Comparison of ENCODE assay signal across 8 cellular contexts in the genomic region with DNA sequence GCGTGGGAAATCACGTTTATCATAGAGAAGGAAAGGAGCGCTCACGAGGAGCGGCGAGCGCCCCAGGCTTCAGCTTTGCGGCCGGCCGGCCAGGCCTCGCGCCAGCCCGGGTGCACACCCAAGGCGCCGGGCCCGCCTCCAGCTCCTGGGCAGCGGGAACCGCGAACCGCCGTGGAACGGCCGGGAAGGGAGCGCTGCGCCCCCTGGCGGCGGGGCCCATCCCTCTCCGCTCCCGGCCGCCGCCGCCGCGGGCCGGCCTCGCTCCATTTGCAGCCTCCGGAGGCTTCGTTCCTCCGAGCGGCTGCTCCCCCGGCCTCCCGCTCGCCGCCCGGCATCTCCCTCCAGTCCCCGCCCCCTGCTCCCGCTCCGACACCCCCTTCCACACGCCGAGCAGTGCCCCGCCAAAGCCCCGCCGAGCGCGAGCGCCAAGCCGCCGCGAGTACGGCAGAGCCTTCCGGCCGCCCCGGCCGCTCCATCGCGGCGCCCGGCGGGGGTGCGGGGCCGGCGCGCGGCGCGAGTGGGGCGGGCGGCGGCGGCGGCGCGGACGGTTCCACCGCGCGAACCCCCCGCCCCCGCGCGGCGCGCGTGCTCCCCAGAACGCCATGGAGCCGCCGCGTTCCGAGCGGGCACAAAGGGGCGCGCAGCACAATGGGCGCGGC. TPM values are rescaled to one million over a fixed set of nuclear protein-coding genes. Genes with fewer than 3 reads are reported as not detected.
DNase-seq lines count a peak whose midpoint lies in the region; ATAC-seq and TF ChIP-seq lines count a peak whose summit lies in the region.

No MANE protein-coding gene starts in this region.

- no peaks in the 10 kb centered on the region for H3K9me3 Mint-ChIP-seq in HFFc6
- no peaks in the 10 kb centered on the region for H3K9me3 Mint-ChIP-seq in T-helper 1 cell treated with Interleukin-12 subunit alpha and Interleukin-12 subunit beta and Interleukin-4 antibody, amounts not matched to agents 30 μg/mL and 1 μg/mL, for 36 hours

- peak; percentile 25 for TF ChIP-seq POLR2A in NB4 (IDR thresholded peaks at IDR 0.05; ENCODE audit: extremely low read depth, insufficient read length)

- peaks cover 10% of the 10 kb centered on the region for H3K4me1 Mint-ChIP-seq in HFFc6 (ENCODE audit: low read depth)
- peaks cover 14% of the 10 kb centered on the region for H3K4me1 Mint-ChIP-seq in T-helper 1 cell treated with Interleukin-12 subunit alpha and Interleukin-12 subunit beta and Interleukin-4 antibody, amounts not matched to agents 30 μg/mL and 1 μg/mL, for 36 hours (ENCODE audit: low read depth)

- ATAC-seq in right cardiac atrium: peak; percentile 97
- ATAC-seq in GM18873 (IDR thresholded peaks at IDR 0.05; ENCODE audit: low FRiP score, unreplicated experiment): no peak

- H3K9me3 ChIP-seq in right cardiac atrium (ENCODE audit: control insufficient read depth, low read length): no peaks in the 10 kb centered on the region

- H3K27me3 Mint-ChIP-seq in HFFc6 (ENCODE audit: insufficient read depth): peaks cover 5% of the 10 kb centered on the region; the same call in 1 of the 2 replicates
- H3K27me3 Mint-ChIP-seq in T-helper 1 cell treated with Interleukin-12 subunit alpha and Interleukin-12 subunit beta and Interleukin-4 antibody, amounts not matched to agents 30 μg/mL and 1 μg/mL, for 36 hours (ENCODE audit: low read depth): peaks cover 20% of the 10 kb centered on the region

- H3K4me3 ChIP-seq in NB4 (ENCODE audit: low read depth, low read length): peak overlapping the region; percentile 77
- peak overlapping the region; percentile 100 for H3K4me3 ChIP-seq in right cardiac atrium (ENCODE audit: low read length)

- no peaks in the 10 kb centered on the region for H3K36me3 Mint-ChIP-seq in HFFc6 (ENCODE audit: low read depth)
- no peaks in the 10 kb centered on the region for H3K36me3 Mint-ChIP-seq in T-helper 1 cell treated with Interleukin-12 subunit alpha and Interleukin-12 subunit beta and Interleukin-4 antibody, amounts not matched to agents 30 μg/mL and 1 μg/mL, for 36 hours (ENCODE audit: low read depth)

- peaks cover 3% of the 10 kb centered on the region for H3K4me1 ChIP-seq in right cardiac atrium (ENCODE audit: control insufficient read depth, insufficient read depth, low read length)

- WGBS in right cardiac atrium: under 1% methylated on average over 104 of the region's 104 CpGs

- DNase-seq in HFFc6: peak; percentile 81
- DNase-seq in NB4 (ENCODE audit: low read depth): peak; percentile 93
- DNase-seq in right cardiac atrium: peak; percentile 90 to 96 (median 96)
- DNase-seq in putamen (ENCODE audit: low spot score): peak; percentile 86

- H3K27ac ChIP-seq in angular gyrus (ENCODE audit: low read depth, low read length) (peak overlapping the region; percentile 54), right cardiac atrium (ENCODE audit: low read length) (peak overlapping the region; percentile 39)

- H3K27me3 ChIP-seq in right cardiac atrium (ENCODE audit: control insufficient read depth, insufficient read depth): no peaks in the 10 kb centered on the region

- H3K4me3 Mint-ChIP-seq in HFFc6: peak overlapping the region; percentile 72
- H3K4me3 Mint-ChIP-seq in T-helper 1 cell treated with Interleukin-12 subunit alpha and Interleukin-12 subunit beta and Interleukin-4 antibody, amounts not matched to agents 30 μg/mL and 1 μg/mL, for 36 hours: peak overlapping the region; percentile 73

- intact Hi-C loops in right cardiac atrium (cut with DNase I): loop anchor here in 1 of 4 donors (5.0 kb wide), 1 partner anchor 87 kb away; a partner anchor contains a TSS

- TF ChIP-seq CTCF in GM12872 (IDR thresholded peaks at IDR 0.05; ENCODE audit: insufficient read depth, low read depth, low read length): peak; percentile 73; the same call in 2 of the 3 replicates
- TF ChIP-seq CTCF in HFFc6 (IDR thresholded peaks at IDR 0.05): peak; percentile 97
- TF ChIP-seq CTCF in NB4 (IDR thresholded peaks at IDR 0.05; ENCODE audit: low read depth, low read length): peak; percentile 48

- no peak overlapping the region; the same call in 1 of the 2 replicates for H3K27ac Mint-ChIP-seq in HFFc6
- H3K27ac Mint-ChIP-seq in T-helper 1 cell treated with Interleukin-12 subunit alpha and Interleukin-12 subunit beta and Interleukin-4 antibody, amounts not matched to agents 30 μg/mL and 1 μg/mL, for 36 hours: peak overlapping the region; percentile 29

RNA-seq across cellular contexts. Expression of a gene that starts 1.0 kb away (rescaled TPM):
- total RNA-seq in HFFc6 (2021; fragmentation: NEBNext Ultra II Directional; extraction: Animal tissue kit (Norgen Biotek cat#: 25700)): 1 to 10 TPM; 1.9 to 2.3 (median 2.1) TPM
- 1 to 10 TPM in 2 of 4 donors, under 1 TPM in 2; 0.91 to 1.4 (median 0.97) TPM for total RNA-seq in right cardiac atrium
- 0.36 TPM for polyA plus RNA-seq in right cardiac atrium
